In genomic region chr1:183245366-183245765, GRCh38 we compare ENCODE assay signal across 20 cellular contexts. TPM values are rescaled to one million over a fixed set of nuclear protein-coding genes. Genes with fewer than 3 reads are reported as not detected.
"Had no signal": no experiment of that assay in that cellular context is flagged by ENCODE, and none has a peak within 500 bp of the region (broad histone marks: within the 10 kb centered on the region; RNA-seq: fewer than 3 reads in every experiment).

No MANE protein-coding gene starts in this region.

- DNase-seq: activated CD4-positive, alpha-beta T cell treated with anti-CD3 and anti-CD28 coated beads for 1 hour; activated gamma-delta T cell treated with Interleukin-2 at 50 U/mL for 16 hours; activated T-cell treated with anti-CD3 and anti-CD28 coated beads, Interleukin-2, amount 50 U/mL, for 1 hour; aorta; dermis blood vessel endothelial cell; effector memory CD4-positive, alpha-beta T cell; heart right ventricle; small intestine; stimulated activated CD4-positive, alpha-beta T cell treated with anti-CD3 and anti-CD28 coated beads, Interleukin-2, amount 100 ng/mL, for 24 hours; stimulated activated naive CD8-positive, alpha-beta T cell treated with anti-CD3 and anti-CD28 coated beads, Interleukin-15, amount 100 ng/mL, for 72 hours; T-cell; trophoblast cell had no signal

- H3K4me3 ChIP-seq: heart right ventricle, suprapubic skin had no signal

- H3K36me3 Mint-ChIP-seq: activated naive CD4-positive, alpha-beta T cell treated with anti-CD3 and anti-CD28 coated beads, Interleukin-2, amount 50 U/mL, for 24 hours; natural killer cell treated with Interleukin-12 subunit alpha and Interleukin-12 subunit beta and Interleukin-15 and Interleukin-18, amount 100 ng/mL, for 72 hours; stimulated activated effector memory CD8-positive, alpha-beta T cell treated with anti-CD3 and anti-CD28 coated beads, Interleukin-12 subunit alpha, Interleukin-12 subunit beta, amount 100 ng/mL, for 72 hours; T-cell had no signal

- H3K27me3 ChIP-seq: heart right ventricle, suprapubic skin had no signal

- H3K4me1 Mint-ChIP-seq: activated naive CD4-positive, alpha-beta T cell treated with anti-CD3 and anti-CD28 coated beads, Interleukin-2, amount 50 U/mL, for 24 hours; stimulated activated effector memory CD8-positive, alpha-beta T cell treated with anti-CD3 and anti-CD28 coated beads, Interleukin-12 subunit alpha, Interleukin-12 subunit beta, amount 100 ng/mL, for 72 hours; stimulated activated naive CD8-positive, alpha-beta T cell treated with anti-CD3 and anti-CD28 coated beads, Interleukin-15, amount 100 ng/mL, for 72 hours; T-cell had no signal

- H3K4me3 Mint-ChIP-seq: activated naive CD4-positive, alpha-beta T cell treated with anti-CD3 and anti-CD28 coated beads, Interleukin-2, amount 50 U/mL, for 24 hours; brain; natural killer cell treated with Interleukin-12 subunit alpha and Interleukin-12 subunit beta and Interleukin-15 and Interleukin-18, amount 100 ng/mL, for 72 hours; stimulated activated effector memory CD8-positive, alpha-beta T cell treated with anti-CD3 and anti-CD28 coated beads, Interleukin-12 subunit alpha, Interleukin-12 subunit beta, amount 100 ng/mL, for 72 hours; stimulated activated naive CD8-positive, alpha-beta T cell treated with anti-CD3 and anti-CD28 coated beads, Interleukin-15, amount 100 ng/mL, for 72 hours; T-cell; T-helper 2 cell treated with Interferon-gamma antibody and Interleukin-4, amounts not matched to agents 5 μg/mL and 100 μg/mL, for 36 hours had no signal

- H3K9me3 Mint-ChIP-seq: activated naive CD4-positive, alpha-beta T cell treated with anti-CD3 and anti-CD28 coated beads, Interleukin-2, amount 50 U/mL, for 24 hours; natural killer cell treated with Interleukin-12 subunit alpha and Interleukin-12 subunit beta and Interleukin-15 and Interleukin-18, amount 100 ng/mL, for 72 hours; stimulated activated effector memory CD8-positive, alpha-beta T cell treated with anti-CD3 and anti-CD28 coated beads, Interleukin-12 subunit alpha, Interleukin-12 subunit beta, amount 100 ng/mL, for 72 hours; stimulated activated naive CD8-positive, alpha-beta T cell treated with anti-CD3 and anti-CD28 coated beads, Interleukin-15, amount 100 ng/mL, for 72 hours; T-cell; T-helper 2 cell treated with Interferon-gamma antibody and Interleukin-4, amounts not matched to agents 5 μg/mL and 100 μg/mL, for 36 hours had no signal

- H3K36me3 ChIP-seq: heart right ventricle had no signal

- H3K4me1 ChIP-seq: parathyroid adenoma had no signal

- ATAC-seq: left lobe of liver; natural killer cell treated with Interleukin-12 subunit alpha and Interleukin-12 subunit beta and Interleukin-15 and Interleukin-18, amount 100 ng/mL, for 72 hours; stimulated activated effector memory CD8-positive, alpha-beta T cell treated with anti-CD3 and anti-CD28 coated beads, Interleukin-12 subunit alpha, Interleukin-12 subunit beta, amount 100 ng/mL, for 72 hours; stimulated activated naive CD8-positive, alpha-beta T cell treated with anti-CD3 and anti-CD28 coated beads, Interleukin-15, amount 100 ng/mL, for 72 hours; T-cell had no signal

- H3K27ac ChIP-seq: parathyroid adenoma, suprapubic skin had no signal

- H3K9me3 ChIP-seq: suprapubic skin had no signal

- H3K27ac Mint-ChIP-seq: activated naive CD4-positive, alpha-beta T cell treated with anti-CD3 and anti-CD28 coated beads, Interleukin-2, amount 50 U/mL, for 24 hours; natural killer cell treated with Interleukin-12 subunit alpha and Interleukin-12 subunit beta and Interleukin-15 and Interleukin-18, amount 100 ng/mL, for 72 hours; stimulated activated effector memory CD8-positive, alpha-beta T cell treated with anti-CD3 and anti-CD28 coated beads, Interleukin-12 subunit alpha, Interleukin-12 subunit beta, amount 100 ng/mL, for 72 hours; stimulated activated naive CD8-positive, alpha-beta T cell treated with anti-CD3 and anti-CD28 coated beads, Interleukin-15, amount 100 ng/mL, for 72 hours; T-cell; T-helper 2 cell treated with Interferon-gamma antibody and Interleukin-4, amounts not matched to agents 5 μg/mL and 100 μg/mL, for 36 hours had no signal

RNA-seq across cellular contexts. Expression of gene LAMC2, which starts 59.3 kb away (rescaled TPM):
- total RNA-seq: natural killer cell treated with Interleukin-12 subunit alpha and Interleukin-12 subunit beta and Interleukin-15 and Interleukin-18, amount 100 ng/mL, for 72 hours had no signal
